8 cellular contexts compared by ENCODE assay signal in genomic region chr10:113093188-113094113, GRCh38.
DNase-seq lines count a peak whose midpoint lies in the region; ATAC-seq and TF ChIP-seq lines count a peak whose summit lies in the region.

No MANE protein-coding gene starts in this region.

- peaks cover 31 to 33% of the 10 kb centered on the region in 2 donors for H3K4me1 Mint-ChIP-seq in natural killer cell treated with Interleukin-12 subunit alpha and Interleukin-12 subunit beta and Interleukin-15 and Interleukin-18, amount 100 ng/mL, for 72 hours (ENCODE audit: low read depth in 2 of 2)

- no peak for TF ChIP-seq POLR2A in testis (IDR thresholded peaks at IDR 0.05)

- peaks cover 12% of the 10 kb centered on the region for H3K36me3 Mint-ChIP-seq in natural killer cell treated with Interleukin-12 subunit alpha and Interleukin-12 subunit beta and Interleukin-15 and Interleukin-18, amount 100 ng/mL, for 72 hours

- no peaks in the 10 kb centered on the region for H3K36me3 ChIP-seq in testis (ENCODE audit: low read depth, missing control alignments)

- ATAC-seq in GM18517 (IDR thresholded peaks at IDR 0.05; ENCODE audit: unreplicated experiment): peak; percentile 65
- ATAC-seq in HG03354 (IDR thresholded peaks at IDR 0.05; ENCODE audit: poor library complexity, severe bottlenecking, unreplicated experiment): peak; percentile 76
- peak in 1 of 2 donors; percentile 52 for ATAC-seq in natural killer cell treated with Interleukin-12 subunit alpha and Interleukin-12 subunit beta and Interleukin-15 and Interleukin-18, amount 100 ng/mL, for 72 hours

- DNase-seq in astrocyte of the hippocampus (ENCODE audit: low read depth, low spot score): peak; percentile 49
- no peak for DNase-seq in natural killer cell treated with Interleukin-12 subunit alpha and Interleukin-12 subunit beta and Interleukin-15 and Interleukin-18, amount 100 ng/mL, for 72 hours (ENCODE audit: low spot score)
- no peak for DNase-seq in testis
- no peak for DNase-seq in stimulated activated CD8-positive, alpha-beta memory T cell treated with anti-CD3 and anti-CD28 coated beads, Interleukin-4, amount 100 ng/mL, for 48 hours
- DNase-seq in GM19240 (ENCODE audit: insufficient read length, low spot score): no peak
- DNase-seq in KBM-7: no peak

- H3K27ac ChIP-seq in testis: no peak overlapping the region

- in situ Hi-C loops in KBM-7 (cut with MboI; ENCODE audit: low pct_unique_long_range_greater_than_20kb, low sequenced_read_pairs): no loop called here

- peak overlapping the region; percentile 69 for H3K4me3 Mint-ChIP-seq in natural killer cell treated with Interleukin-12 subunit alpha and Interleukin-12 subunit beta and Interleukin-15 and Interleukin-18, amount 100 ng/mL, for 72 hours

- TF ChIP-seq CTCF in testis (IDR thresholded peaks at IDR 0.05): no peak

- H3K9me3 ChIP-seq in testis: no peaks in the 10 kb centered on the region

- peaks cover 7% of the 10 kb centered on the region for H3K9me3 Mint-ChIP-seq in natural killer cell treated with Interleukin-12 subunit alpha and Interleukin-12 subunit beta and Interleukin-15 and Interleukin-18, amount 100 ng/mL, for 72 hours

- H3K27me3 Mint-ChIP-seq in natural killer cell treated with Interleukin-12 subunit alpha and Interleukin-12 subunit beta and Interleukin-15 and Interleukin-18, amount 100 ng/mL, for 72 hours: no peaks in the 10 kb centered on the region

- H3K27me3 ChIP-seq in testis: no peaks in the 10 kb centered on the region

- H3K27ac Mint-ChIP-seq in natural killer cell treated with Interleukin-12 subunit alpha and Interleukin-12 subunit beta and Interleukin-15 and Interleukin-18, amount 100 ng/mL, for 72 hours: peak overlapping the region; percentile 72 to 94

- H3K4me1 ChIP-seq in testis: no peaks in the 10 kb centered on the region

- no peak overlapping the region for H3K4me3 ChIP-seq in testis

- 81 to 88% methylated on average over 10 of the region's 10 CpGs for WGBS in testis, 2 donors

- intact Hi-C loops in testis (cut with DNase I; ENCODE audit: low total_unique reads): no loop called here
